32 cellular contexts compared by ENCODE assay signal in the genomic region with DNA sequence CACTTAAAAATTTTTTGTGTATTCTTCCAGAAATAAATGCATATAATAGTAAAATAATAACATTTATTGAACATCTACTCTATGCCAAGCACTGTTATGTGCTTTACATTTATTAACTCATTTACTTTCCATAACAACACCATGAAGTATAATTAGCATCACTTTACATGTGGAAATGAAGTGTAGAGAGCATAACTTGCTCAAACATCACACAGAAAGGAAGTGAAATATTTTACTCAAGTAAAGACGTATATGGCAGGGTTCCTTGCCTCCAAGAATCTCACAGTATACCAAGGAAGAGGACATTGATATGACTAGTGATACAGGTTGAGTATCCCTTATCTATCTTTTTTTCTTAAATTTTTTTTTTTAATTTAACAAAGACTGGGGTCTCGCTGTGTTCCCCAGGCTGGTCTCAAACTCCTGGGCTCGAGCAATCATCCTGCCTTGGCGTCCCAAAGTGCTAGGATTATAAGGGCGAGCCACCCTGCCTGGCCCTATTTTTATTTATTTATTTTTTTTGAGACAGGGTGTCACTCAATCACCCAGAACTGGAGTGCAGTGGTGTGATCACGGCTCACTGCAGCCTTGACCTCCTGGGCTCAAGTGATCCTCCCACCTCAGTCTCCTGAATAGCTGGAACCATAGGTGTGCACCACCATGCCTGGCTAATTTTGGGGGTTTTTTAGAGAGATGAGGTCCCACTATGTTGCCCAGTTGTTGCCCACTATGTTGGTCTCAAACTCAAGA. TPM values are rescaled to one million over a fixed set of nuclear protein-coding genes. Genes with fewer than 3 reads are reported as not detected.
DNase-seq lines count a peak whose midpoint lies in the region; ATAC-seq, FAIRE-seq and TF ChIP-seq lines count a peak whose summit lies in the region.
"Had no signal": no experiment of that assay in that cellular context is flagged by ENCODE, and none has a peak within 500 bp of the region (broad histone marks: within the 10 kb centered on the region; RNA-seq: fewer than 3 reads in every experiment).

No MANE protein-coding gene starts in this region.

- TF ChIP-seq CTCF in K562 (IDR thresholded peaks at IDR 0.05 in 2 of 3, conservative IDR thresholded peaks at IDR 0.05 in 1 of 3; ENCODE audit: insufficient read depth in 2 of 3, low read depth in 1 of 3, low read length in 3 of 3): no peak

- H3K4me3 ChIP-seq in K562: no peak overlapping the region
- H3K4me3 ChIP-seq: BLaER1, cardiac muscle cell, SJCRH30, stomach, thyroid gland, uterus had no signal

- POLR2A ChIA-PET in K562 (lab: Yijun Ruan, JAX): no interaction called here

- CTCF ChIA-PET in K562 (lab: Yijun Ruan, JAX; ENCODE audit: low intra/inter-chr PET ratio): no interaction called here

- intact Hi-C loops in K562 (cut with micrococcal nuclease): no loop called here
- intact Hi-C loops in sciatic nerve (cut with DNase I): no loop called here

- no peaks in the 10 kb centered on the region for H3K79me2 ChIP-seq in K562 (ENCODE audit: control insufficient read depth, insufficient read depth, low read length)

- DNase-seq in GM12891 (ENCODE audit: insufficient read length, low spot score): no peak
- DNase-seq in MV-4-11 (lab: John Stamatoyannopoulos, UW): peak; percentile 39
- DNase-seq in K562 (ENCODE audit: extremely low read depth in 1 of 4, low spot score in 3 of 4): no peak
- peak; percentile 13 for DNase-seq in sciatic nerve (ENCODE audit: low spot score)
- DNase-seq in 8988T: no peak
- DNase-seq in AG08396 (ENCODE audit: low spot score): no peak
- DNase-seq: activated CD4-positive, alpha-beta T cell treated with anti-CD3 and anti-CD28 coated beads, Interleukin-2, amount 10 ng/mL, durations not matched to agents 7 days and 5 days; activated CD8-positive, alpha-beta memory T cell treated with anti-CD3 and anti-CD28 coated beads, Interleukin-2, amount 10 ng/mL, durations not matched to agents 7 days and 5 days; activated naive CD4-positive, alpha-beta T cell; activated naive CD8-positive, alpha-beta T cell treated with anti-CD3 and anti-CD28 coated beads, Interleukin-2, amount 50 U/mL, for 24 hours; activated T-cell treated with anti-CD3 and anti-CD28 coated beads, Interleukin-2, amount 50 U/mL, for 72 hours; cortex of kidney; DMS153; effector memory CD8-positive, alpha-beta T cell; left colon; NCI-H1417; NCI-H2029 treated with DMSO at 0.1 percent for 48 hours; NCI-H2227 treated with DMSO at 0.1 percent for 48 hours; NCI-H526 treated with DMSO at 0.1 percent for 48 hours; SJCRH30; stimulated activated CD8-positive, alpha-beta memory T cell treated with anti-CD3 and anti-CD28 coated beads, Interleukin-4, amount 100 ng/mL, for 48 hours; stomach; SW 1271; T1000; thyroid gland; uterus had no signal

- H4K20me1 ChIP-seq in K562 (replicated peaks; ENCODE audit: control insufficient read depth, insufficient read depth, low read length): no peaks in the 10 kb centered on the region
- H4K20me1 ChIP-seq: BLaER1 had no signal

- ATAC-seq in K562 (no peak), sciatic nerve (no peak), GM19455 (IDR thresholded peaks at IDR 0.05; ENCODE audit: unreplicated experiment) (no peak)
- ATAC-seq: activated CD8-positive, alpha-beta memory T cell treated with anti-CD3 and anti-CD28 coated beads, Interleukin-2, amount 10 ng/mL, durations not matched to agents 7 days and 5 days; activated naive CD8-positive, alpha-beta T cell treated with anti-CD3 and anti-CD28 coated beads, Interleukin-2, amount 50 U/mL, for 24 hours; activated T-cell treated with anti-CD3 and anti-CD28 coated beads, Interleukin-2, amount 50 U/mL, for 72 hours; effector memory CD8-positive, alpha-beta T cell; HCT116; left colon; right cardiac atrium had no signal

- in situ Hi-C loops in K562 (cut with MboI): no loop called here

- no peak for FAIRE-seq in GM12891 (lab: Jason Lieb, UNC)
- no peak for FAIRE-seq in K562 (lab: Jason Lieb, UNC)
- FAIRE-seq: astrocyte had no signal

- H3K9me1 ChIP-seq in K562 (ENCODE audit: control insufficient read depth, insufficient read depth, low read length): peaks cover 2% of the 10 kb centered on the region

- TF ChIP-seq EP300 in K562 (IDR thresholded peaks at IDR 0.05; ENCODE audit: low read length): no peak

- peaks cover 25 to 26% of the 10 kb centered on the region in 2 experiments for H3K4me1 ChIP-seq in K562 (replicated peaks in 1 of 2; ENCODE audit: control insufficient read depth in 2 of 2, insufficient read depth in 2 of 2, low read length in 2 of 2)
- H3K4me1 ChIP-seq: uterus had no signal

- H3K27me3 ChIP-seq in K562 (ENCODE audit: control insufficient read depth in 2 of 2, insufficient read depth in 2 of 2, low read length in 2 of 2): no peaks in the 10 kb centered on the region
- H3K27me3 ChIP-seq: BLaER1, cardiac muscle cell, SJCRH30, stomach, thyroid gland, uterus had no signal

- H3K9me3 ChIP-seq in K562 (replicated peaks; ENCODE audit: control insufficient read depth, insufficient read depth, low read depth, low read length): no peaks in the 10 kb centered on the region
- H3K9me3 ChIP-seq: BLaER1, SJCRH30, stomach, thyroid gland, uterus had no signal

- no peak overlapping the region for H3K9ac ChIP-seq in K562 (ENCODE audit: insufficient read depth in 1 of 2, low read depth in 2 of 2, low read length in 2 of 2)
- H3K9ac ChIP-seq: BLaER1 had no signal

- no peak for TF ChIP-seq RAD21 in K562 (CRISPR knock-in tag; conservative IDR thresholded peaks at IDR 0.05 in 1 of 2, IDR thresholded peaks at IDR 0.05 in 1 of 2)

- no peak overlapping the region for H2AFZ ChIP-seq in K562 (ENCODE audit: low read depth, low read length)

- H3K36me3 ChIP-seq in K562 (ENCODE audit: control insufficient read depth, insufficient read depth, low read length): no peaks in the 10 kb centered on the region
- H3K36me3 ChIP-seq: BLaER1, cardiac muscle cell, SJCRH30, stomach, thyroid gland, uterus had no signal

- TF ChIP-seq POLR2A in GM12891 (IDR thresholded peaks at IDR 0.05; ENCODE audit: low read depth, low read length) (no peak), K562 (conservative IDR thresholded peaks at IDR 0.05) (no peak)

- BruUV-seq in K562 (replicated peaks; lab: Mats Ljungman, UMichigan): no TSS peak

- H3K27ac ChIP-seq in K562 (ENCODE audit: extremely low read depth, low read depth, low read length): no peak overlapping the region
- H3K27ac ChIP-seq: BLaER1, cardiac muscle cell, SJCRH30, thyroid gland had no signal

- WGBS in K562 (ENCODE audit: insufficient coverage, low coverage, missing lambda C conversion rate): 67% methylated on average over 6 of the region's 6 CpGs

- no peak overlapping the region for H3K4me2 ChIP-seq in K562 (ENCODE audit: insufficient read depth, low read length)
- H3K4me2 ChIP-seq: BLaER1 had no signal

TF ChIP-seq in GM12891, 5 proteins besides CTCF, POLR2A, EP300 and RAD21:
- no peak for TF ChIP-seq POU2F2 (IDR thresholded peaks at IDR 0.05; ENCODE audit: low read depth, low read length)
- peak; percentile 67 for TF ChIP-seq SPI1 (IDR thresholded peaks at IDR 0.05; ENCODE audit: low read depth, low read length)
- no peak for TF ChIP-seq TAF1 (IDR thresholded peaks at IDR 0.05; ENCODE audit: low read depth, low read length)
- no peak for TF ChIP-seq PAX5 (IDR thresholded peaks at IDR 0.05; ENCODE audit: insufficient read depth, low read length, severe bottlenecking)

TF ChIP-seq in K562, 482 proteins besides CTCF, POLR2A, EP300 and RAD21:
- TF ChIP-seq, protein P1, sequence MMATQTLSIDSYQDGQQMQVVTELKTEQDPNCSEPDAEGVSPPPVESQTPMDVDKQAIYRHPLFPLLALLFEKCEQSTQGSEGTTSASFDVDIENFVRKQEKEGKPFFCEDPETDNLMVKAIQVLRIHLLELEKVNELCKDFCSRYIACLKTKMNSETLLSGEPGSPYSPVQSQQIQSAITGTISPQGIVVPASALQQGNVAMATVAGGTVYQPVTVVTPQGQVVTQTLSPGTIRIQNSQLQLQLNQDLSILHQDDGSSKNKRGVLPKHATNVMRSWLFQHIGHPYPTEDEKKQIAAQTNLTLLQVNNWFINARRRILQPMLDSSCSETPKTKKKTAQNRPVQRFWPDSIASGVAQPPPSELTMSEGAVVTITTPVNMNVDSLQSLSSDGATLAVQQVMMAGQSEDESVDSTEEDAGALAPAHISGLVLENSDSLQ (IDR thresholded peaks at IDR 0.05): peak; percentile 83
- no peak for TF ChIP-seq SMAD4 (CRISPR knock-in tag; conservative IDR thresholded peaks at IDR 0.05)

RNA-seq across cellular contexts. Expression of a gene that starts 7.7 kb away (rescaled TPM):
- 22.2 TPM for polyA plus RNA-seq in GM12891 (2012; ENCODE audit: low read depth, missing spikeins)
- total RNA-seq in K562 (2011; cell fraction: chromatin; rRNA removed; ENCODE audit: low replicate concordance): 12.8 and 26.9 TPM in 2 replicates
- 9.8 and 13.6 TPM in 2 replicates for total RNA-seq in K562 (2011; cell fraction: nucleolus; rRNA removed)
- total RNA-seq in K562 (2011; cell fraction: nucleoplasm; rRNA removed): 20.3 and 22.9 TPM in 2 replicates
- total RNA-seq in K562 (2014; rRNA removed) (31.8 and 34.6 TPM in 2 replicates), K562 (2014; rRNA removed; fragmentation: Illumina TruSeq; extraction: Trizol) (58.3 and 71.7 TPM in 2 replicates), K562 (2015; rRNA removed; fragmentation: Illumina TruSeq; extraction: Trizol) (35.6 and 39.1 TPM in 2 replicates), K562 (2021) (64.5 and 67.5 TPM in 2 replicates), sciatic nerve (387 TPM)
- polyA plus RNA-seq in K562 (2011; rRNA removed) (21.0 and 22.9 TPM in 2 replicates), K562 (2014; fragmentation: Illumina TruSeq; extraction: Trizol) (52.6 and 58.3 TPM in 2 replicates), K562 (2014; fragmentation: Nextera tagmentation; extraction: Ambion mirVana) (10 to 100 TPM; 16.0 to 18.9 TPM), K562 (2014; rRNA removed) (33.8 and 38.4 TPM in 2 replicates)
- polyA plus RNA-seq in K562 (2011; cell fraction: cytosol; rRNA removed): 7.4 and 14.6 TPM in 2 replicates
- polyA plus RNA-seq in K562 (2011; cell fraction: nucleus; rRNA removed): 6.9 and 12.6 TPM in 2 replicates
- polyA plus RNA-seq in K562 (2012): 37.3 and 89.5 TPM in 2 replicates
- polyA minus RNA-seq in K562 (2011; rRNA and poly(A)+ RNA removed): 15.9 and 25.4 TPM in 2 replicates
- polyA minus RNA-seq in K562 (2011; cell fraction: cytosol; rRNA and poly(A)+ RNA removed): 13.6 and 16.5 TPM in 2 replicates
- polyA minus RNA-seq in K562 (2011; cell fraction: nucleus; rRNA and poly(A)+ RNA removed): 8.1 and 16.3 TPM in 2 replicates

Comparison
In these comparisons a context has a peak if more than half of its experiments do, and no peak if none do; other contexts are left out.
1. DNase-seq: peak in MV-4-11 (single experiment) and sciatic nerve (single experiment); none in GM12891 (single experiment), K562 (0 of 4), 8988T (single experiment) and AG08396 (single experiment).